ENCODE assay signal across 21 cellular contexts in genomic region chr6:12870033-12870432, GRCh38.
"Had no signal": no experiment of that assay in that cellular context is flagged by ENCODE, and none has a peak within 500 bp of the region (broad histone marks: within the 10 kb centered on the region; RNA-seq: fewer than 3 reads in every experiment).

No MANE protein-coding gene starts in this region.

- ATAC-seq: activated CD8-positive, alpha-beta T cell treated with anti-CD3 and anti-CD28 coated beads for 36 hours; activated naive CD4-positive, alpha-beta T cell treated with anti-CD3 and anti-CD28 coated beads, Interleukin-2, amount 50 U/mL, for 72 hours; esophagus mucosa; left colon; right lobe of liver; stimulated activated naive CD8-positive, alpha-beta T cell treated with anti-CD3 and anti-CD28 coated beads, Interleukin-15, Interleukin-2, amounts not matched to agents 100 U/mL and 50 U/mL, for 24 hours; WTC11 had no signal

- DNase-seq: activated CD4-positive, alpha-beta T cell treated with anti-CD3 and anti-CD28 coated beads, Interleukin-2, amount 50 U/mL, for 1 hour; activated CD8-positive, alpha-beta T cell treated with anti-CD3 and anti-CD28 coated beads for 36 hours; activated naive CD4-positive, alpha-beta T cell; activated T-cell treated with anti-CD3 and anti-CD28 coated beads, Interleukin-2, amount 50 U/mL, for 48 hours; central memory CD4-positive, alpha-beta T cell; endodermal cell; foreskin fibroblast; head of caudate nucleus; hippocampal formation; kidney; left colon; mammary epithelial cell; right lobe of liver; stimulated activated CD4-positive, alpha-beta T cell treated with anti-CD3 and anti-CD28 coated beads, Interleukin-12 subunit alpha, Interleukin-12 subunit beta, amount 100 ng/mL, for 4 hours; stimulated activated CD4-positive, alpha-beta T cell treated with anti-CD3 and anti-CD28 coated beads, Interleukin-4, amount 100 ng/mL, for 1 hour; stimulated activated naive CD8-positive, alpha-beta T cell treated with anti-CD3 and anti-CD28 coated beads, Interleukin-15, Interleukin-2, amounts not matched to agents 100 U/mL and 50 U/mL, for 24 hours; testis; transverse colon had no signal
